In genomic region chr10:93091960-93092359, GRCh38 we compare ENCODE assay signal across 30 cellular contexts. TPM values are rescaled to one million over a fixed set of nuclear protein-coding genes. Genes with fewer than 3 reads are reported as not detected.
"Had no signal": no experiment of that assay in that cellular context is flagged by ENCODE, and none has a peak within 500 bp of the region (broad histone marks: within the 10 kb centered on the region; RNA-seq: fewer than 3 reads in every experiment).

No MANE protein-coding gene starts in this region.

- H3K4me2 ChIP-seq: SK-N-SH had no signal

- H3K4me3 ChIP-seq: colonic mucosa, SJCRH30 had no signal

- H3K27ac ChIP-seq: colonic mucosa, RWPE1, SJCRH30, VCaP had no signal

- H3K9me2 ChIP-seq: SK-N-SH had no signal

- ATAC-seq: activated CD4-positive, alpha-beta T cell treated with anti-CD3 and anti-CD28 coated beads for 36 hours; activated T-helper 17 cell treated with anti-CD3 and anti-CD28 coated beads, Interleukin-2, amount 50 U/mL, for 72 hours; Panc1; T-helper 17 cell had no signal

- H3K4me1 ChIP-seq: colonic mucosa, SJCRH30 had no signal

- FAIRE-seq: astrocyte had no signal

- DNase-seq: activated CD4-positive, alpha-beta memory T cell treated with anti-CD3 and anti-CD28 coated beads, Interleukin-2, amount 10 ng/mL, durations not matched to agents 7 days and 5 days; activated CD4-positive, alpha-beta T cell treated with anti-CD3 and anti-CD28 coated beads for 36 hours; activated CD4-positive, alpha-beta T cell treated with anti-CD3 and anti-CD28 coated beads, Interleukin-2, amount 50 U/mL, for 1 hour; activated CD4-positive, CD25-positive, alpha-beta regulatory T cell; activated gamma-delta T cell; activated naive CD4-positive, alpha-beta T cell treated with anti-CD3 and anti-CD28 coated beads for 36 hours; activated T-cell treated with anti-CD3 and anti-CD28 coated beads for 4 hours; activated T-cell treated with anti-CD3 and anti-CD28 coated beads, Interleukin-2, amount 50 U/mL, for 48 hours; amygdala; Karpas-422; MM.1S; NCI-H1092; NCI-H1417 treated with DMSO at 0.1 percent for 48 hours; NCI-H1694 treated with DMSO at 0.1 percent for 48 hours; NCI-H2029 treated with DMSO at 0.1 percent for 48 hours; NCI-H345; NCI-H510A; OCI-M1; Right ventricle myocardium superior; SJCRH30; SK-N-SH; T-helper 17 cell; T1000 had no signal

- H3K27me3 ChIP-seq: colonic mucosa, SJCRH30 had no signal

- H3K9me3 ChIP-seq: colonic mucosa, SJCRH30, SK-N-SH had no signal

- H3K36me3 ChIP-seq: colonic mucosa, SJCRH30 had no signal

RNA-seq across cellular contexts. Expression of gene CYP26A1, which starts 18.3 kb away (rescaled TPM):
- total RNA-seq: activated CD4-positive, alpha-beta memory T cell treated with anti-CD3 and anti-CD28 coated beads, Interleukin-2, amount 10 ng/mL, durations not matched to agents 7 days and 5 days; activated CD4-positive, alpha-beta T cell treated with anti-CD3 and anti-CD28 coated beads for 36 hours; activated CD8-positive, alpha-beta memory T cell treated with anti-CD3 and anti-CD28 coated beads for 36 hours; activated naive CD4-positive, alpha-beta T cell treated with anti-CD3 and anti-CD28 coated beads for 36 hours; colonic mucosa; Right ventricle myocardium superior; SJCRH30; T-helper 17 cell had no signal
- polyA plus RNA-seq: SK-N-SH had no signal

RNA-seq across cellular contexts. Expression of gene CYP26C1, which starts 31.4 kb away (rescaled TPM):
- total RNA-seq: activated CD4-positive, alpha-beta memory T cell treated with anti-CD3 and anti-CD28 coated beads, Interleukin-2, amount 10 ng/mL, durations not matched to agents 7 days and 5 days; activated naive CD4-positive, alpha-beta T cell treated with anti-CD3 and anti-CD28 coated beads for 36 hours; activated T-helper 17 cell treated with anti-CD3 and anti-CD28 coated beads, Interleukin-2, amount 50 U/mL, for 72 hours; astrocyte; colonic mucosa; SJCRH30 had no signal
- polyA plus RNA-seq: SK-N-SH had no signal
